25 cellular contexts compared by ENCODE assay signal in the genomic region with DNA sequence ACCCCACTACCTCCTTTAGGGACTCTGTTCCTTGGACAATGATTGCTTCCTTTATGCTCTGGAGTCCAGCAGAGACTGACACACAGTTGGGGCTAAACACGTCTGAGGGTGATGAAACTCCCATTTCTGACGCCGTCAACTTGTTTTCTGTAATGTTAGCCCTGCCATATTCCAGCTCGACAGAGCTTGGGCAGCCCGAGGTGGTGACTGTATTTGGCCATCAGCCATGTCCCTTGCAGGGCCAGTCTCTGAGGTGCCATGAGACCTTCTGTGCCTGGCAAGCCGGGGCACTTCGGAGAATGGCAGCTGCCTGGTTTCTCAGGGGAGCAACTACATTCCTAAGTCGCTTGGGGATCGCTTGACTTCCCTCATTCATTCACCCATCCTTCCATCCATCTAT.
DNase-seq lines count a peak whose midpoint lies in the region; ATAC-seq and TF ChIP-seq lines count a peak whose summit lies in the region.
"Had no signal": no experiment of that assay in that cellular context is flagged by ENCODE, and none has a peak within 500 bp of the region (broad histone marks: within the 10 kb centered on the region; RNA-seq: fewer than 3 reads in every experiment).

No MANE protein-coding gene starts in this region.

- DNase-seq in Right ventricle myocardium superior = no peak
- no peak for DNase-seq in Right ventricle myocardium inferior (ENCODE audit: missing footprints)
- peak; percentile 76 for DNase-seq in cardiac septum (ENCODE audit: low spot score)
- peak; percentile 72 for DNase-seq in mesenteric fat pad (ENCODE audit: low spot score)
- DNase-seq in type B pancreatic cell (ENCODE audit: extremely low spot score, unreplicated experiment) = no peak
- no peak for DNase-seq in RKO (ENCODE audit: low spot score)
- DNase-seq in left lung = no peak
- DNase-seq: DMS53, KBM-7, MM.1S, NCI-H1048, NCI-H1417 treated with DMSO at 0.1 percent for 48 hours, NCI-H187, NCI-H2107, NCI-H2227 treated with DMSO at 0.1 percent for 48 hours, NCI-H510A treated with DMSO at 0.1 percent for 48 hours, NCI-H748 treated with DMSO at 0.1 percent for 48 hours, Peyer's patch had no signal

- H3K27ac Mint-ChIP-seq in type B pancreatic cell = no peak overlapping the region
- H3K27ac Mint-ChIP-seq: B cell, CD14-positive monocyte had no signal

- no peaks in the 10 kb centered on the region for H3K36me3 Mint-ChIP-seq in type B pancreatic cell
- H3K36me3 Mint-ChIP-seq: CD14-positive monocyte had no signal

- intact Hi-C loops in Right ventricle myocardium superior (cut with DNase I) (no loop called here), Right ventricle myocardium inferior (cut with DNase I) (loop anchor here (5.0 kb wide), 1 partner anchor 137 kb away; no protein-coding TSS in a partner anchor), cardiac septum (cut with DNase I) (no loop called here), left lung (cut with DNase I) (no loop called here)

- H3K4me1 Mint-ChIP-seq in type B pancreatic cell (ENCODE audit: unreplicated experiment) = peaks cover 18% of the 10 kb centered on the region
- H3K4me1 Mint-ChIP-seq: B cell, CD14-positive monocyte had no signal

- no peaks in the 10 kb centered on the region for H3K9me3 Mint-ChIP-seq in type B pancreatic cell
- H3K9me3 Mint-ChIP-seq: CD14-positive monocyte had no signal

- peaks cover 50% of the 10 kb centered on the region for H3K27me3 Mint-ChIP-seq in type B pancreatic cell

- no peak overlapping the region for H3K4me3 Mint-ChIP-seq in type B pancreatic cell
- H3K4me3 Mint-ChIP-seq: B cell, CD14-positive monocyte had no signal

- H3K4me1 ChIP-seq in left lung = no peaks in the 10 kb centered on the region
- H3K4me1 ChIP-seq: A549, HAP-1, Peyer's patch had no signal

- H3K27me3 ChIP-seq in left lung = peaks cover 0 to 52% of the 10 kb centered on the region in 2 donors
- H3K27me3 ChIP-seq: Peyer's patch had no signal

- ATAC-seq in Right ventricle myocardium superior (ENCODE audit: poor library complexity) (peak; percentile 44), Right ventricle myocardium inferior (no peak), HG02759 (IDR thresholded peaks at IDR 0.05; ENCODE audit: unreplicated experiment) (no peak), left lung (no peak)
- ATAC-seq: A549, GM12878 had no signal

- TF ChIP-seq CTCF in type B pancreatic cell (conservative IDR thresholded peaks at IDR 0.05) (no peak), left lung (IDR thresholded peaks at IDR 0.05) (no peak)

- no peaks in the 10 kb centered on the region for H3K36me3 ChIP-seq in left lung
- H3K36me3 ChIP-seq: HAP-1, Peyer's patch had no signal

- H3K9me3 ChIP-seq in left lung = no peaks in the 10 kb centered on the region
- H3K9me3 ChIP-seq: A549, HAP-1, Peyer's patch had no signal

- H3K27ac ChIP-seq in left lung = no peak overlapping the region
- H3K27ac ChIP-seq: A549, HL-60, Peyer's patch had no signal

- no peak overlapping the region for H3K4me3 ChIP-seq in left lung
- H3K4me3 ChIP-seq: A549, GM12878, HAP-1, Peyer's patch had no signal

Comparison
In these comparisons a context has a peak if more than half of its experiments do, and no peak if none do; other contexts are left out.
1. DNase-seq: peak in cardiac septum (single experiment) and mesenteric fat pad (single experiment); none in Right ventricle myocardium superior (single experiment), Right ventricle myocardium inferior (single experiment), type B pancreatic cell (single experiment), RKO (single experiment) and left lung (0 of 2).